1 cellular context compared by ENCODE assay signal in genomic region chr3:152834354-152835310, GRCh38.
TF ChIP-seq lines count a peak whose summit lies in the region.

P2RY1 (plus strand) TSS chr3:152835131; CDS start chr3:152835783, 652 bp downstream.

TF ChIP-seq in WTC11, 78 proteins besides CTCF, POLR2A, EP300 and RAD21 (continued from another document and continues in another):
- TF ChIP-seq PREB (CRISPR knock-in tag; IDR thresholded peaks at IDR 0.05; ENCODE audit: borderline replicate concordance) (peak; percentile 36; the same call in 1 of the 2 replicates), PRRX2 (CRISPR knock-in tag; IDR thresholded peaks at IDR 0.05) (peak; percentile 52; the same call in 1 of the 2 replicates), HMGXB4 (CRISPR knock-in tag; IDR thresholded peaks at IDR 0.05) (peak; percentile 69; the same call in 1 of the 2 replicates), TEAD1 (CRISPR knock-in tag; IDR thresholded peaks at IDR 0.05) (peak; percentile 96), ZNF232 (CRISPR knock-in tag; IDR thresholded peaks at IDR 0.05) (peak; percentile 98), TP53 (CRISPR knock-in tag; IDR thresholded peaks at IDR 0.05) (0 out of 2 replicates have a peak, but pooled peaks have one; percentile 23), ZNF671 (CRISPR knock-in tag; IDR thresholded peaks at IDR 0.05) (no peak), AFF4 (CRISPR knock-in tag; IDR thresholded peaks at IDR 0.05; ENCODE audit: borderline replicate concordance) (peak; percentile 91; the same call in 1 of the 2 replicates), NR1H2 (CRISPR knock-in tag; IDR thresholded peaks at IDR 0.05) (no peak), ATF3 (CRISPR knock-in tag; conservative IDR thresholded peaks at IDR 0.05) (no peak), ZNF532 (CRISPR knock-in tag; IDR thresholded peaks at IDR 0.05; ENCODE audit: borderline replicate concordance) (no peak), ZNF317 (CRISPR knock-in tag; IDR thresholded peaks at IDR 0.05; ENCODE audit: borderline replicate concordance, low read depth) (no peak), MAX (CRISPR knock-in tag; IDR thresholded peaks at IDR 0.05) (peak; percentile 97), FOXK1 (CRISPR knock-in tag; IDR thresholded peaks at IDR 0.05) (peak; percentile 77), NR3C1 (CRISPR knock-in tag; conservative IDR thresholded peaks at IDR 0.05; ENCODE audit: low read depth) (no peak), ZNF219 (CRISPR knock-in tag; IDR thresholded peaks at IDR 0.05; ENCODE audit: borderline replicate concordance) (peak; percentile 88), RELA (CRISPR knock-in tag; IDR thresholded peaks at IDR 0.05; ENCODE audit: borderline replicate concordance) (peak; percentile 90), ZNF512 (CRISPR knock-in tag; IDR thresholded peaks at IDR 0.05; ENCODE audit: borderline replicate concordance) (no peak), E2F5 (CRISPR knock-in tag; IDR thresholded peaks at IDR 0.05) (peak; percentile 92), SP1 (CRISPR knock-in tag; conservative IDR thresholded peaks at IDR 0.05) (peak; percentile 84), ZNF416 (CRISPR knock-in tag; IDR thresholded peaks at IDR 0.05) (no peak), FOXJ3 (CRISPR knock-in tag; IDR thresholded peaks at IDR 0.05; ENCODE audit: borderline replicate concordance) (no peak), NR2C2 (CRISPR knock-in tag; IDR thresholded peaks at IDR 0.05) (0 out of 2 replicates have a peak, but pooled peaks have one; percentile 39), MLX (CRISPR knock-in tag; IDR thresholded peaks at IDR 0.05) (no peak), IRF2 (CRISPR knock-in tag; IDR thresholded peaks at IDR 0.05; ENCODE audit: borderline replicate concordance, low read depth) (no peak), KAT7 (CRISPR knock-in tag; IDR thresholded peaks at IDR 0.05; ENCODE audit: borderline replicate concordance) (peak; percentile 45; the same call in 1 of the 2 replicates), ZNF138 (CRISPR knock-in tag; conservative IDR thresholded peaks at IDR 0.05) (no peak), ZNF263 (CRISPR knock-in tag; IDR thresholded peaks at IDR 0.05; ENCODE audit: low read depth) (0 out of 2 replicates have a peak, but pooled peaks have one; percentile 6), ARID4B (CRISPR knock-in tag; IDR thresholded peaks at IDR 0.05; ENCODE audit: borderline replicate concordance) (peak; percentile 98), MXD4 (CRISPR knock-in tag; IDR thresholded peaks at IDR 0.05; ENCODE audit: borderline replicate concordance) (no peak), ETV6 (CRISPR knock-in tag; IDR thresholded peaks at IDR 0.05) (peak; percentile 96), ATF1 (CRISPR knock-in tag; IDR thresholded peaks at IDR 0.05) (no peak), TCF7 (CRISPR knock-in tag; IDR thresholded peaks at IDR 0.05; ENCODE audit: low read depth) (no peak), FOXP4 (CRISPR knock-in tag; IDR thresholded peaks at IDR 0.05) (peak; percentile 94), ZNF396 (CRISPR knock-in tag; IDR thresholded peaks at IDR 0.05; ENCODE audit: borderline replicate concordance) (no peak), OVOL2 (CRISPR knock-in tag; IDR thresholded peaks at IDR 0.05; ENCODE audit: borderline replicate concordance) (no peak)
